Comparison of ENCODE assay signal across 25 cellular contexts in genomic region chr15:87135109-87135508, GRCh38.
"Had no signal": no experiment of that assay in that cellular context is flagged by ENCODE, and none has a peak within 500 bp of the region (broad histone marks: within the 10 kb centered on the region; RNA-seq: fewer than 3 reads in every experiment).

No MANE protein-coding gene starts in this region.

- H3K36me3 ChIP-seq: neutrophil, pancreas, prostate gland, right lobe of liver, sigmoid colon, stomach, thoracic aorta, thyroid gland, tibial nerve, upper lobe of left lung, vagina had no signal

- ATAC-seq: natural killer cell; pancreas; right cardiac atrium; right lobe of liver; stimulated activated effector memory CD8-positive, alpha-beta T cell treated with anti-CD3 and anti-CD28 coated beads, Interleukin-12 subunit alpha, Interleukin-12 subunit beta, amount 100 ng/mL, for 72 hours; stimulated activated naive B cell treated with anti-CD40 and anti-IgM and Interleukin-4, amounts not matched to agents 10 μg/mL and 1 μg/mL and 100 μg/mL, for 72 hours had no signal

- H3K36me3 Mint-ChIP-seq: stimulated activated effector memory CD8-positive, alpha-beta T cell treated with anti-CD3 and anti-CD28 coated beads, Interleukin-12 subunit alpha, Interleukin-12 subunit beta, amount 100 ng/mL, for 72 hours; stimulated activated naive B cell treated with anti-CD40 and anti-IgM and Interleukin-4, amounts not matched to agents 10 μg/mL and 1 μg/mL and 100 μg/mL, for 72 hours had no signal

- H3K27ac ChIP-seq: neutrophil, pancreas, prostate gland, right lobe of liver, sigmoid colon, stomach, thoracic aorta, thyroid gland, tibial nerve, upper lobe of left lung, vagina had no signal

- H3K27me3 Mint-ChIP-seq: stimulated activated naive B cell treated with anti-CD40 and anti-IgM and Interleukin-4, amounts not matched to agents 10 μg/mL and 1 μg/mL and 100 μg/mL, for 72 hours had no signal

- H3K4me3 ChIP-seq: pancreas, prostate gland, right lobe of liver, sigmoid colon, stomach, thoracic aorta, thyroid gland, tibial nerve, upper lobe of left lung, vagina had no signal

- H3K9me3 Mint-ChIP-seq: stimulated activated effector memory CD8-positive, alpha-beta T cell treated with anti-CD3 and anti-CD28 coated beads, Interleukin-12 subunit alpha, Interleukin-12 subunit beta, amount 100 ng/mL, for 72 hours had no signal

- H3K27me3 ChIP-seq: neutrophil, sigmoid colon, stomach, thyroid gland, tibial nerve, upper lobe of left lung, vagina had no signal

- H3K4me1 ChIP-seq: pancreas, prostate gland, right lobe of liver, sigmoid colon, stomach, thyroid gland, tibial nerve, upper lobe of left lung, vagina had no signal

- DNase-seq: natural killer cell; nucleus accumbens; pancreas; right cardiac atrium; right lobe of liver; sigmoid colon; small intestine; stimulated activated CD4-positive, alpha-beta T cell treated with anti-CD3 and anti-CD28 coated beads, Interleukin-15, amount 100 ng/mL, for 24 hours; stimulated activated CD4-positive, alpha-beta T cell treated with anti-CD3 and anti-CD28 coated beads, Interleukin-2, amount 100 ng/mL, for 24 hours; stimulated activated CD4-positive, alpha-beta T cell treated with anti-CD3 and anti-CD28 coated beads, Interleukin-2, amount 100 ng/mL, for 48 hours; stimulated activated CD4-positive, alpha-beta T cell treated with anti-CD3 and anti-CD28 coated beads, Interleukin-4, amount 100 ng/mL, for 24 hours; stimulated activated naive B cell treated with anti-CD40 and anti-IgM and Interleukin-4, amounts not matched to agents 10 μg/mL and 1 μg/mL and 100 μg/mL, for 72 hours; stimulated activated naive CD4-positive, alpha-beta T cell treated with Interleukin-2 at 50 U/mL for 16 hours; stomach; thyroid gland; trophoblast cell; upper lobe of left lung had no signal

- H3K4me1 Mint-ChIP-seq: natural killer cell; nephron; stimulated activated effector memory CD8-positive, alpha-beta T cell treated with anti-CD3 and anti-CD28 coated beads, Interleukin-12 subunit alpha, Interleukin-12 subunit beta, amount 100 ng/mL, for 72 hours; stimulated activated naive B cell treated with anti-CD40 and anti-IgM and Interleukin-4, amounts not matched to agents 10 μg/mL and 1 μg/mL and 100 μg/mL, for 72 hours had no signal

- H3K27ac Mint-ChIP-seq: natural killer cell; nephron; stimulated activated effector memory CD8-positive, alpha-beta T cell treated with anti-CD3 and anti-CD28 coated beads, Interleukin-12 subunit alpha, Interleukin-12 subunit beta, amount 100 ng/mL, for 72 hours; stimulated activated naive B cell treated with anti-CD40 and anti-IgM and Interleukin-4, amounts not matched to agents 10 μg/mL and 1 μg/mL and 100 μg/mL, for 72 hours; stimulated activated naive CD8-positive, alpha-beta T cell treated with anti-CD3 and anti-CD28 coated beads, Interleukin-15, Interleukin-2, amounts not matched to agents 100 ng/mL and 50 ng/mL, for 24 hours had no signal

- H3K9me3 ChIP-seq: neutrophil, pancreas, prostate gland, right lobe of liver, sigmoid colon, stomach, thoracic aorta, thyroid gland, tibial nerve, upper lobe of left lung, vagina had no signal

- H3K4me3 Mint-ChIP-seq: natural killer cell; nephron; stimulated activated effector memory CD8-positive, alpha-beta T cell treated with anti-CD3 and anti-CD28 coated beads, Interleukin-12 subunit alpha, Interleukin-12 subunit beta, amount 100 ng/mL, for 72 hours; stimulated activated naive B cell treated with anti-CD40 and anti-IgM and Interleukin-4, amounts not matched to agents 10 μg/mL and 1 μg/mL and 100 μg/mL, for 72 hours; stimulated activated naive CD8-positive, alpha-beta T cell treated with anti-CD3 and anti-CD28 coated beads, Interleukin-15, Interleukin-2, amounts not matched to agents 100 ng/mL and 50 ng/mL, for 24 hours had no signal
